Comparison of ENCODE assay signal across 14 cellular contexts in the genomic region with DNA sequence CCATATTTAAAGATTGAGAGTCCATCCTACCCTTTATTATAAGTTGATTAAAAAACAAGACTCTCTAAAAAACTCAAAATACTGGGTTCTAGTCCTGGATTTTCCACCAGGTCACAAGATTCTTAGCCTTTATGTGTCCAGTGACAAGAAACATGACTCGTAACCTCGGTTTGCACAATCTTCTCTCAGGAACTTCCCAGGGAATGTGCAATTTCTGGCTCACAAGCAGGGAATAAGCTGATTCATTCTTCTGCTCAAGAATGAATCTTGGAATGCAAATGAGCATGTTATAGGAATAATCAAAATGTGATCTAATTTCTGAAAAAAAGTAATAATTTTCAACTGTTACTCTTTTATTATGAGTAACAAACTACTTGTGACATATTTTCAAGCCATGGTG. TPM values are rescaled to one million over a fixed set of nuclear protein-coding genes. Genes with fewer than 3 reads are reported as not detected.
DNase-seq lines count a peak whose midpoint lies in the region; ATAC-seq and TF ChIP-seq lines count a peak whose summit lies in the region.
"Had no signal": no experiment of that assay in that cellular context is flagged by ENCODE, and none has a peak within 500 bp of the region (broad histone marks: within the 10 kb centered on the region; RNA-seq: fewer than 3 reads in every experiment).

No MANE protein-coding gene starts in this region.

- no peaks in the 10 kb centered on the region for H3K27me3 ChIP-seq in BLaER1 treated with 17β-estradiol and CSF1 and Interleukin-3, amounts not matched to agents 10 nM and 100 nM
- H3K27me3 ChIP-seq in MG63 (no peaks in the 10 kb centered on the region), HAP-1 (ENCODE audit: low read depth) (no peaks in the 10 kb centered on the region)
- H3K27me3 ChIP-seq: testis had no signal

- no peak overlapping the region for H3K4me3 ChIP-seq in BLaER1 treated with 17β-estradiol and CSF1 and Interleukin-3, amounts not matched to agents 10 nM and 100 nM
- no peak overlapping the region for H3K4me3 ChIP-seq in MG63
- no peak overlapping the region for H3K4me3 ChIP-seq in HAP-1
- H3K4me3 ChIP-seq: GM23338, testis had no signal

- peaks cover 0 to 45% (median 10%) of the 10 kb centered on the region in 10 experiments; a peak in 12 of 20 replicates for H3K4me1 ChIP-seq in BLaER1 treated with 17β-estradiol and CSF1 and Interleukin-3, amounts not matched to agents 10 nM and 100 nM
- peaks cover 11% of the 10 kb centered on the region for H3K4me1 ChIP-seq in HAP-1
- H3K4me1 ChIP-seq: testis had no signal

- no peak overlapping the region for H3K9ac ChIP-seq in BLaER1 treated with 17β-estradiol and CSF1 and Interleukin-3, amounts not matched to agents 10 nM and 100 nM

- TF ChIP-seq CTCF in omental fat pad (IDR thresholded peaks at IDR 0.05), result no peak

- H4K20me1 ChIP-seq in BLaER1 treated with 17β-estradiol and CSF1 and Interleukin-3, amounts not matched to agents 10 nM and 100 nM, result no peaks in the 10 kb centered on the region

- ATAC-seq in omental fat pad (ENCODE audit: low FRiP score) (peak; percentile 75), GM21717 (IDR thresholded peaks at IDR 0.05; ENCODE audit: unreplicated experiment) (no peak)
- ATAC-seq: GM23338 had no signal

- peaks cover 0 to 9% (median 0%) of the 10 kb centered on the region in 11 experiments; a peak in 11 of 22 replicates for H3K9me3 ChIP-seq in BLaER1 treated with 17β-estradiol and CSF1 and Interleukin-3, amounts not matched to agents 10 nM and 100 nM (replicated peaks in 1 of 11)
- H3K9me3 ChIP-seq in MG63, result no peaks in the 10 kb centered on the region
- H3K9me3 ChIP-seq in HAP-1, result no peaks in the 10 kb centered on the region
- H3K9me3 ChIP-seq: testis had no signal

- DNase-seq in MG63 (peak; percentile 44), dedifferentiated amniotic fluid mesenchymal stem cell (ENCODE audit: extremely low spot score) (peak; percentile 87), omental fat pad (ENCODE audit: low spot score) (no peak), NCI-H1092 treated with DMSO at 0.1 percent for 48 hours (lab: John Stamatoyannopoulos, UW) (no peak), HAP-1 (ENCODE audit: low spot score in 2 of 2) (no peak), DMS153 (lab: John Stamatoyannopoulos, UW) (no peak)
- DNase-seq: activated T-cell treated with anti-CD3 and anti-CD28 coated beads, Interleukin-2, amount 50 U/mL, for 1 hour; NCI-H1105 treated with DMSO at 0.1 percent for 48 hours; stimulated activated CD4-positive, alpha-beta T cell treated with anti-CD3 and anti-CD28 coated beads, Interleukin-4, amount 100 ng/mL, for 1 hour; T-helper 9 cell; testis had no signal

- peak overlapping the region in 6 of 11 experiments; percentile 16 to 76 (median 62); a peak in 10 of 22 replicates for H3K4me2 ChIP-seq in BLaER1 treated with 17β-estradiol and CSF1 and Interleukin-3, amounts not matched to agents 10 nM and 100 nM
- H3K4me2 ChIP-seq: GM23338 had no signal

- in situ Hi-C loops in HAP-1 (cut with MboI; ENCODE audit: low sequenced_read_pairs), result no loop called here

- H3K27ac ChIP-seq in BLaER1 treated with 17β-estradiol and CSF1 and Interleukin-3, amounts not matched to agents 10 nM and 100 nM, result peak overlapping the region in 3 of 11 experiments; percentile 14 to 43 (median 21); a peak in 5 of 22 replicates
- H3K27ac ChIP-seq: testis had no signal

- H3K36me3 ChIP-seq in BLaER1 treated with 17β-estradiol and CSF1 and Interleukin-3, amounts not matched to agents 10 nM and 100 nM, result no peaks in the 10 kb centered on the region
- no peaks in the 10 kb centered on the region for H3K36me3 ChIP-seq in MG63
- no peaks in the 10 kb centered on the region for H3K36me3 ChIP-seq in HAP-1 (replicated peaks)

RNA-seq across cellular contexts. Expression of a gene that starts 45.1 kb away (rescaled TPM):
- 3.5 and 5.8 TPM in 2 replicates for total RNA-seq in MG63 (2014; rRNA removed; shearing (Covaris generic); ENCODE audit: low replicate concordance)
- total RNA-seq in omental fat pad, result 10 to 100 TPM; 46.1 to 78.5 (median 75.6) TPM

Comparison
In these comparisons a context has a peak if more than half of its experiments do, and no peak if none do; other contexts are left out.
1. DNase-seq: peak in MG63 (single experiment) and dedifferentiated amniotic fluid mesenchymal stem cell (single experiment); none in omental fat pad (single experiment), NCI-H1092 treated with DMSO at 0.1 percent for 48 hours (single experiment), HAP-1 (0 of 2) and DMS153 (single experiment).